In genomic region chr4:96525901-96526300, GRCh38 we compare ENCODE assay signal across 24 cellular contexts.
DNase-seq lines count a peak whose midpoint lies in the region; ATAC-seq, FAIRE-seq and TF ChIP-seq lines count a peak whose summit lies in the region.
"Had no signal": no experiment of that assay in that cellular context is flagged by ENCODE, and none has a peak within 500 bp of the region (broad histone marks: within the 10 kb centered on the region; RNA-seq: fewer than 3 reads in every experiment).

No MANE protein-coding gene starts in this region.

- no peak overlapping the region for H3K27ac ChIP-seq in endothelial cell of umbilical vein (ENCODE audit: insufficient read depth, low read depth, low read length)
- H3K27ac ChIP-seq in smooth muscle cell (ENCODE audit: low read depth) = no peak overlapping the region
- H3K27ac ChIP-seq: lower lobe of right lung, psoas muscle, VCaP had no signal

- H3K9ac ChIP-seq in endothelial cell of umbilical vein (replicated peaks; ENCODE audit: extremely low read depth, insufficient read depth, low read length) (no peak overlapping the region), smooth muscle cell (ENCODE audit: low read depth) (no peak overlapping the region)

- CTCF ChIA-PET in endothelial cell of umbilical vein (lab: Charles Lee) = interaction anchor here (1.0 kb wide), 1 partner anchor 627 kb away, joined by 4 read pairs; no protein-coding TSS in a partner anchor

- ATAC-seq in GM18907 (IDR thresholded peaks at IDR 0.05; ENCODE audit: unreplicated experiment) = no peak
- ATAC-seq: activated CD8-positive, alpha-beta memory T cell treated with anti-CD3 and anti-CD28 coated beads, Interleukin-2, amount 10 ng/mL, durations not matched to agents 7 days and 5 days; activated T-cell treated with anti-CD3 and anti-CD28 coated beads, Interleukin-2, amount 50 U/mL, for 72 hours; lower lobe of right lung; psoas muscle; stimulated activated memory B cell treated with anti-CD40 and anti-IgM and Interleukin-4, amounts not matched to agents 10 μg/mL and 1 μg/mL and 100 μg/mL, for 72 hours had no signal

- BruUV-seq in endothelial cell of umbilical vein (replicated peaks; lab: Mats Ljungman, UMichigan) = no TSS peak

- no peaks in the 10 kb centered on the region for H4K20me1 ChIP-seq in endothelial cell of umbilical vein (replicated peaks; ENCODE audit: control insufficient read depth, extremely low read depth, insufficient read depth, low read length)
- H4K20me1 ChIP-seq in smooth muscle cell (ENCODE audit: low read depth) = no peaks in the 10 kb centered on the region

- DNase-seq in NCI-H510A treated with DMSO at 0.1 percent for 48 hours (lab: John Stamatoyannopoulos, UW) = peak; percentile 25
- no peak for DNase-seq in NCI-H510A (lab: John Stamatoyannopoulos, UW)
- DNase-seq in OCI-M1 (lab: John Stamatoyannopoulos, UW) = peak; percentile 63
- DNase-seq in endothelial cell of umbilical vein (ENCODE audit: low read depth, low spot score) = peak; percentile 28
- no peak for DNase-seq in smooth muscle cell (lab: John Stamatoyannopoulos, UW; ENCODE audit: unreplicated experiment)
- no peak for DNase-seq in amniotic stem cell (lab: John Stamatoyannopoulos, UW)
- no peak for DNase-seq in GM12891 (ENCODE audit: insufficient read length, low spot score)
- DNase-seq: activated CD4-positive, alpha-beta T cell treated with anti-CD3 and anti-CD28 coated beads, Interleukin-2, amount 10 ng/mL, durations not matched to agents 24 days and 14 days; activated CD8-positive, alpha-beta memory T cell treated with anti-CD3 and anti-CD28 coated beads, Interleukin-2, amount 10 ng/mL, durations not matched to agents 7 days and 5 days; activated naive CD4-positive, alpha-beta T cell treated with anti-CD3 and anti-CD28 coated beads for 36 hours; activated T-cell treated with anti-CD3 and anti-CD28 coated beads, Interleukin-2, amount 50 U/mL, for 72 hours; CD8-positive, alpha-beta memory T cell; Kasumi-1; lower lobe of right lung; NCI-H1048; NCI-H187 treated with DMSO at 0.1 percent for 48 hours; psoas muscle; small intestine; stimulated activated CD4-positive, alpha-beta T cell treated with anti-CD3 and anti-CD28 coated beads, Interleukin-2, amount 100 ng/mL, for 48 hours; T-helper 2 cell had no signal

- dilution Hi-C loops in endothelial cell of umbilical vein (cut with MboI; ENCODE audit: extremely low pct_ligation_motif_present, low sequenced_read_pairs) = no loop called here

- H3K36me3 ChIP-seq in endothelial cell of umbilical vein (ENCODE audit: control insufficient read depth in 2 of 2, extremely low read depth in 1 of 2, insufficient read depth in 2 of 2, low read length in 2 of 2) (no peaks in the 10 kb centered on the region), smooth muscle cell (ENCODE audit: low read depth) (no peaks in the 10 kb centered on the region)
- H3K36me3 ChIP-seq: HAP-1, lower lobe of right lung had no signal

- H3F3A ChIP-seq in smooth muscle cell (ENCODE audit: low read depth) = no peaks in the 10 kb centered on the region

- FAIRE-seq in endothelial cell of umbilical vein (lab: Jason Lieb, UNC) = peak; percentile 15
- no peak for FAIRE-seq in GM12891 (lab: Jason Lieb, UNC)
- FAIRE-seq: small intestine had no signal

- H3K4me2 ChIP-seq in endothelial cell of umbilical vein (ENCODE audit: insufficient read depth, low read length) (no peak overlapping the region), smooth muscle cell (peak overlapping the region; percentile 35)

- intact Hi-C loops in endothelial cell of umbilical vein (cut with micrococcal nuclease) = no loop called here

- H2AFZ ChIP-seq in endothelial cell of umbilical vein (ENCODE audit: low read depth, low read length) (no peak overlapping the region), smooth muscle cell (ENCODE audit: low read depth) (no peak overlapping the region)

- no peaks in the 10 kb centered on the region for H3K79me2 ChIP-seq in endothelial cell of umbilical vein (ENCODE audit: control insufficient read depth, insufficient read depth, low read length)
- H3K79me2 ChIP-seq in smooth muscle cell (ENCODE audit: low read depth) = no peaks in the 10 kb centered on the region

- H3K9me3 ChIP-seq in endothelial cell of umbilical vein (replicated peaks; ENCODE audit: control insufficient read depth, insufficient read depth, low read length) = no peaks in the 10 kb centered on the region
- H3K9me3 ChIP-seq in smooth muscle cell (replicated peaks; ENCODE audit: low read depth) = no peaks in the 10 kb centered on the region
- H3K9me3 ChIP-seq: HAP-1, lower lobe of right lung, psoas muscle had no signal

- no peak for TF ChIP-seq CTCF in endothelial cell of umbilical vein (IDR thresholded peaks at IDR 0.05; ENCODE audit: extremely low read depth in 1 of 2, insufficient read depth in 1 of 2, low read depth in 1 of 2, low read length in 2 of 2)
- TF ChIP-seq CTCF in smooth muscle cell (IDR thresholded peaks at IDR 0.05; ENCODE audit: borderline replicate concordance, insufficient read depth, poor library complexity, severe bottlenecking) = no peak

- no peaks in the 10 kb centered on the region for H3K27me3 ChIP-seq in endothelial cell of umbilical vein (ENCODE audit: control insufficient read depth in 2 of 2, insufficient read depth in 2 of 2, low read length in 2 of 2)
- H3K27me3 ChIP-seq in smooth muscle cell (ENCODE audit: low read depth) = no peaks in the 10 kb centered on the region

- TF ChIP-seq POLR2A in endothelial cell of umbilical vein (IDR thresholded peaks at IDR 0.05; ENCODE audit: low read depth, low read length) (no peak), GM12891 (IDR thresholded peaks at IDR 0.05; ENCODE audit: low read depth, low read length) (no peak)

- H3K4me1 ChIP-seq in endothelial cell of umbilical vein (ENCODE audit: control insufficient read depth, extremely low read depth, insufficient read depth, low read length) (no peaks in the 10 kb centered on the region), smooth muscle cell (ENCODE audit: low read depth) (no peaks in the 10 kb centered on the region)
- H3K4me1 ChIP-seq: lower lobe of right lung, psoas muscle had no signal

- POLR2A ChIA-PET in endothelial cell of umbilical vein (lab: Charles Lee) = no interaction called here

- no peaks in the 10 kb centered on the region for H3K9me1 ChIP-seq in endothelial cell of umbilical vein (replicated peaks; ENCODE audit: control insufficient read depth, extremely low read depth, insufficient read depth, low read length)

- H3K4me3 ChIP-seq in endothelial cell of umbilical vein (replicated peaks in 1 of 3; ENCODE audit: insufficient read depth in 1 of 3, low read depth in 1 of 3, low read length in 3 of 3) (no peak overlapping the region), smooth muscle cell (no peak overlapping the region)
- H3K4me3 ChIP-seq: HAP-1, lower lobe of right lung, psoas muscle had no signal

TF ChIP-seq in endothelial cell of umbilical vein, 7 proteins besides CTCF, POLR2A, EP300 and RAD21:
- no peak for TF ChIP-seq MYC (IDR thresholded peaks at IDR 0.05; ENCODE audit: low read depth, low read length)
- TF ChIP-seq GATA2 (IDR thresholded peaks at IDR 0.05; ENCODE audit: insufficient read depth, insufficient read length, low read depth, low read length) = no peak
- TF ChIP-seq POLR2AphosphoS5 (IDR thresholded peaks at IDR 0.05; ENCODE audit: insufficient read depth, low read depth, low read length) = no peak
- TF ChIP-seq JUN (IDR thresholded peaks at IDR 0.05; ENCODE audit: borderline replicate concordance, insufficient read depth, insufficient read length, low read depth) = no peak
- TF ChIP-seq MAX (IDR thresholded peaks at IDR 0.05; ENCODE audit: insufficient read depth, insufficient read length) = no peak
- TF ChIP-seq FOS (IDR thresholded peaks at IDR 0.05; ENCODE audit: borderline replicate concordance, insufficient read depth, low read length) = no peak
- no peak for TF ChIP-seq EZH2 (IDR thresholded peaks at IDR 0.05; ENCODE audit: borderline replicate concordance, low read depth, low read length, severe bottlenecking)

TF ChIP-seq in GM12891, 5 proteins besides CTCF, POLR2A, EP300 and RAD21:
- no peak for TF ChIP-seq PAX5 (IDR thresholded peaks at IDR 0.05; ENCODE audit: insufficient read depth, low read length, severe bottlenecking)
- TF ChIP-seq POLR2AphosphoS5 (IDR thresholded peaks at IDR 0.05; ENCODE audit: low read depth, low read length) = no peak
- no peak for TF ChIP-seq TAF1 (IDR thresholded peaks at IDR 0.05; ENCODE audit: low read depth, low read length)
- no peak for TF ChIP-seq SPI1 (IDR thresholded peaks at IDR 0.05; ENCODE audit: low read depth, low read length)
- TF ChIP-seq POU2F2 (IDR thresholded peaks at IDR 0.05; ENCODE audit: low read depth, low read length) = no peak

Comparison
In these comparisons a context has a peak if more than half of its experiments do, and no peak if none do; other contexts are left out.
1. DNase-seq: peak in NCI-H510A treated with DMSO at 0.1 percent for 48 hours (single experiment), OCI-M1 (single experiment) and endothelial cell of umbilical vein (single experiment); none in NCI-H510A (single experiment), smooth muscle cell (single experiment), amniotic stem cell (single experiment) and GM12891 (single experiment).